Comparison of ENCODE assay signal across 8 cellular contexts in genomic region chr14:95314609-95315008, GRCh38. TPM values are rescaled to one million over a fixed set of nuclear protein-coding genes. Genes with fewer than 3 reads are reported as not detected.
DNase-seq lines count a peak whose midpoint lies in the region; ATAC-seq and TF ChIP-seq lines count a peak whose summit lies in the region.

No MANE protein-coding gene starts in this region.

- DNase-seq in COLO829 (ENCODE audit: low spot score) (peak; percentile 74), M059J (ENCODE audit: low read depth) (peak; percentile 70), coronary artery (ENCODE audit: low spot score) (no peak), GM03348 (ENCODE audit: low spot score) (no peak), NCI-H748 treated with DMSO at 0.1 percent for 48 hours (lab: John Stamatoyannopoulos, UW) (no peak), H7 (no peak)
- peak; percentile 73 for DNase-seq in stimulated activated CD4-positive, alpha-beta T cell treated with anti-CD3 and anti-CD28 coated beads, Interleukin-15, amount 100 ng/mL, for 24 hours

- ATAC-seq in GM21360 (IDR thresholded peaks at IDR 0.05; ENCODE audit: unreplicated experiment): peak; percentile 58

- TF ChIP-seq CTCF in coronary artery (IDR thresholded peaks at IDR 0.05): no peak

- H3K27me3 ChIP-seq in H7 (ENCODE audit: control insufficient read depth, insufficient read depth, low read length): peaks cover 8% of the 10 kb centered on the region

- no peaks in the 10 kb centered on the region for H3K36me3 ChIP-seq in H7 (replicated peaks; ENCODE audit: control insufficient read depth, insufficient read depth, low read length)

- H3K4me3 ChIP-seq in coronary artery (no peak overlapping the region), H7 (ENCODE audit: insufficient read depth, low read depth, low read length) (no peak overlapping the region)

- peak overlapping the region; percentile 45 to 80 for H3K27ac ChIP-seq in coronary artery

RNA-seq across cellular contexts. Expression of gene CLMN, which starts 5.1 kb away (rescaled TPM):
- total RNA-seq in M059J (2014; rRNA removed; shearing (Covaris generic)): 0.71 and 2.8 TPM in 2 replicates
- 4.5 and 10.5 TPM in 2 replicates for total RNA-seq in H7 (2014; rRNA removed; shearing (Covaris generic))

Comparison
In these comparisons a context has a peak if more than half of its experiments do, and no peak if none do; other contexts are left out.
1. DNase-seq: peak in COLO829 (single experiment), M059J (single experiment) and stimulated activated CD4-positive, alpha-beta T cell treated with anti-CD3 and anti-CD28 coated beads, Interleukin-15, amount 100 ng/mL, for 24 hours (single experiment); none in coronary artery (single experiment), GM03348 (single experiment), NCI-H748 treated with DMSO at 0.1 percent for 48 hours (single experiment) and H7 (single experiment).